Comparison of ENCODE assay signal across 18 cellular contexts in the genomic region with DNA sequence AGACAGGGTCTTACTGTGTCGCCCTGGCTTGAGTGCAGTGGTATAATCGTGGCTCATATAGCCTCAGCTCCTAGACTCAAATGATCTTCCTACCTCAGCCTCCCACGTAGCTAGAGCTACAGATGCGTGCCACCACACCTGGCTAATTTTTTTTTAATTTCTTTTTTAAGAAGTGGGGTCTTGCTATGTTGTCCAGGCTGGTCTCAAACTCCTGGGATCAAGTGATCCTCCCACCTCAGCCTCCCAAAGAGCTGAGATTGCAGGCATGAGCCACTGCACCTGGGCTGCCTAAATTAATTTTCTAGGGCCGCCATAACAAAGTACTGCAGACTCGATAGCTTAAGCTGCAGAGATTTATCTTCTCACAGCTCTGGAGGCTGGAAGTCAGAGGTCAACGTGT. TPM values are rescaled to one million over a fixed set of nuclear protein-coding genes. Genes with fewer than 3 reads are reported as not detected.
"Had no signal": no experiment of that assay in that cellular context is flagged by ENCODE, and none has a peak within 500 bp of the region (broad histone marks: within the 10 kb centered on the region; RNA-seq: fewer than 3 reads in every experiment).

No MANE protein-coding gene starts in this region.

- DNase-seq: activated B cell treated with CpG ODN at 0.5 μM for 24 hours; activated CD4-positive, alpha-beta T cell treated with anti-CD3 and anti-CD28 coated beads, Interleukin-2, amount 10 ng/mL, durations not matched to agents 24 days and 14 days; activated CD8-positive, alpha-beta memory T cell treated with anti-CD3 and anti-CD28 coated beads, Interleukin-2, amount 50 U/mL, for 4 hours; activated CD8-positive, alpha-beta T cell treated with anti-CD3 and anti-CD28 coated beads, Interleukin-2, amount 10 ng/mL, durations not matched to agents 7 days and 5 days; activated naive CD4-positive, alpha-beta T cell; anterior cingulate cortex; brain microvascular endothelial cell; dorsolateral prefrontal cortex; endodermal cell; hypothalamus; mesenchymal stem cell; nephron progenitor cell; stimulated activated CD4-positive, alpha-beta T cell treated with anti-CD3 and anti-CD28 coated beads, Interleukin-2, amount 100 ng/mL, for 24 hours had no signal

- H3K36me3 ChIP-seq: prostate gland had no signal

- H3K9me3 ChIP-seq: prostate gland had no signal

- H3K27me3 ChIP-seq: brain microvascular endothelial cell, dorsolateral prefrontal cortex had no signal

- H3K27ac Mint-ChIP-seq: activated B cell treated with CpG ODN at 0.5 μM for 24 hours; activated CD4-positive, alpha-beta T cell treated with anti-CD3 and anti-CD28 coated beads, Interleukin-2, amount 10 ng/mL, durations not matched to agents 24 days and 14 days; activated CD8-positive, alpha-beta T cell treated with anti-CD3 and anti-CD28 coated beads, Interleukin-2, amount 10 ng/mL, durations not matched to agents 7 days and 5 days; nephron progenitor cell had no signal

- ATAC-seq: activated CD8-positive, alpha-beta T cell treated with anti-CD3 and anti-CD28 coated beads, Interleukin-2, amount 10 ng/mL, durations not matched to agents 7 days and 5 days; SK-N-SH treated with all-trans-retinoic acid at 6 μM for 48 hours had no signal

- H3K4me3 Mint-ChIP-seq: activated B cell treated with CpG ODN at 0.5 μM for 24 hours; activated CD4-positive, alpha-beta T cell treated with anti-CD3 and anti-CD28 coated beads, Interleukin-2, amount 10 ng/mL, durations not matched to agents 24 days and 14 days; activated CD8-positive, alpha-beta T cell treated with anti-CD3 and anti-CD28 coated beads, Interleukin-2, amount 10 ng/mL, durations not matched to agents 7 days and 5 days; endodermal cell; nephron progenitor cell had no signal

- H3K27ac ChIP-seq: brain microvascular endothelial cell, dorsolateral prefrontal cortex had no signal

- H3K4me1 Mint-ChIP-seq: activated B cell treated with CpG ODN at 0.5 μM for 24 hours; activated CD4-positive, alpha-beta T cell treated with anti-CD3 and anti-CD28 coated beads, Interleukin-2, amount 10 ng/mL, durations not matched to agents 24 days and 14 days had no signal

- H3K4me3 ChIP-seq: dorsolateral prefrontal cortex, prostate gland had no signal

- H3K4me1 ChIP-seq: prostate gland had no signal

- H3K9me3 Mint-ChIP-seq: activated B cell treated with CpG ODN at 0.5 μM for 24 hours; activated CD4-positive, alpha-beta T cell treated with anti-CD3 and anti-CD28 coated beads, Interleukin-2, amount 10 ng/mL, durations not matched to agents 24 days and 14 days; endodermal cell; nephron progenitor cell had no signal

RNA-seq across cellular contexts. Expression of a gene that starts 17.7 kb away (rescaled TPM):
- total RNA-seq: activated B cell treated with CpG ODN at 0.5 μM for 24 hours; activated CD4-positive, alpha-beta T cell treated with anti-CD3 and anti-CD28 coated beads, Interleukin-2, amount 10 ng/mL, durations not matched to agents 24 days and 14 days; glomerular endothelial cell; T-helper 1 cell treated with Interleukin-12 subunit alpha and Interleukin-12 subunit beta and Interleukin-4 antibody, amounts not matched to agents 30 ng/mL and 1 ng/mL, for 36 hours had no signal

RNA-seq across cellular contexts. Expression of a gene that starts 51.2 kb away (rescaled TPM):
- total RNA-seq: activated B cell treated with CpG ODN at 0.5 μM for 24 hours had no signal

RNA-seq across cellular contexts. Expression of a gene that starts 51.6 kb away (rescaled TPM):
- total RNA-seq: kidney epithelial cell had no signal
